In the genomic region with DNA sequence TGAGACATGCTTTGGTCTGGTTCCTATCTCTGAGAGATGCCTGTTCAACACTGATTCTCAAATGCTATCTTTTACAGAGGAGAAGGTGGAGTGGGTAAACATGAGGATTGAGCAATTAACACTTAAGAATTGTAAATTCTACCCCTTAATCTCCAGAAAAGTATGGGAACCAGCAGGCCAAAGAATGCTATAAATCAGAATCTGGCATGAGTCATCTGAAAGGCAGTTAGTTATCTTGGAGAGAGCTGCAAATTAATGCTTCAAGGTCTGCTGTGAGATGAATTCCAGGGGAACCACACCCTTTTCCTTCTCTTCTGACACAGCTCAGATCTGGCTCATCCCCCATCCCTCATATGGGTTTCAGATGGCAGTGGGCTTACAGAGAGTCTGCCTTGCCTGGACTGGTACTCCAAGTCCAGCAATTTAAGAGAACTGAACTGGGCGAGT, we compare ENCODE assay signal across 10 cellular contexts. TPM values are rescaled to one million over a fixed set of nuclear protein-coding genes. Genes with fewer than 3 reads are reported as not detected.
DNase-seq lines count a peak whose midpoint lies in the region; ATAC-seq and TF ChIP-seq lines count a peak whose summit lies in the region.
"Had no signal": no experiment of that assay in that cellular context is flagged by ENCODE, and none has a peak within 500 bp of the region (broad histone marks: within the 10 kb centered on the region; RNA-seq: fewer than 3 reads in every experiment).

No MANE protein-coding gene starts in this region.

- peak overlapping the region; percentile 16 for H3K4me3 ChIP-seq in AG04449 (ENCODE audit: low read depth, low read length)
- no peak overlapping the region for H3K4me3 ChIP-seq in astrocyte of the spinal cord (ENCODE audit: low read depth, low read length)
- peak overlapping the region; percentile 79 for H3K4me3 ChIP-seq in lower lobe of right lung
- H3K4me3 ChIP-seq: thyroid gland had no signal

- peaks cover 88% of the 10 kb centered on the region for H3K4me1 ChIP-seq in lower lobe of right lung

- CTCF ChIA-PET in AG04449 (lab: Yijun Ruan, JAX), result interaction anchor here (1.3 to 12.8 kb wide), 6 partner anchors 13 to 47 kb away, joined by 3 to 120 read pairs (median 8); no protein-coding TSS in a partner anchor

- no peaks in the 10 kb centered on the region for H3K27me3 ChIP-seq in lower lobe of right lung (ENCODE audit: low read depth)
- H3K27me3 ChIP-seq: thyroid gland had no signal

- peaks cover 35% of the 10 kb centered on the region for H3K36me3 ChIP-seq in lower lobe of right lung

- peaks cover 5% of the 10 kb centered on the region; the same call in 1 of the 2 replicates for H3K27me3 Mint-ChIP-seq in HFFc6 (ENCODE audit: insufficient read depth)
- H3K27me3 Mint-ChIP-seq: memory B cell had no signal

- TF ChIP-seq CTCF in AG04449 (IDR thresholded peaks at IDR 0.05; ENCODE audit: insufficient read depth, low read length, missing control alignments) (no peak), HFFc6 (IDR thresholded peaks at IDR 0.05) (no peak), astrocyte of the spinal cord (IDR thresholded peaks at IDR 0.05; ENCODE audit: low read depth, low read length) (no peak), lower lobe of right lung (IDR thresholded peaks at IDR 0.05) (no peak)

- H3K9me3 Mint-ChIP-seq in HFFc6, result no peaks in the 10 kb centered on the region
- H3K9me3 Mint-ChIP-seq: memory B cell had no signal

- peaks cover 49% of the 10 kb centered on the region for H3K36me3 Mint-ChIP-seq in HFFc6 (ENCODE audit: low read depth)

- H3K9me3 ChIP-seq in lower lobe of right lung, result no peaks in the 10 kb centered on the region
- H3K9me3 ChIP-seq: thyroid gland had no signal

- intact Hi-C loops in lower lobe of right lung (cut with DNase I), result no loop called here

- peak overlapping the region; percentile 98 for H3K27ac ChIP-seq in lower lobe of right lung

- H3K4me3 Mint-ChIP-seq in HFFc6, result peak overlapping the region; percentile 99
- H3K4me3 Mint-ChIP-seq: memory B cell had no signal

- peak overlapping the region; percentile 99 for H3K27ac Mint-ChIP-seq in HFFc6
- H3K27ac Mint-ChIP-seq: memory B cell had no signal

- peaks cover 74% of the 10 kb centered on the region for H3K4me1 Mint-ChIP-seq in HFFc6 (ENCODE audit: low read depth)

- POLR2A ChIA-PET in AG04449 (lab: Yijun Ruan, JAX), result interaction anchor here (0.5 to 2.4 kb wide), 7 partner anchors 8 to 403 kb away, joined by 3 to 10 read pairs (median 5); no protein-coding TSS in a partner anchor

- peak; percentile 3 to 38 for ATAC-seq in lower lobe of right lung

- DNase-seq in AG04449 (ENCODE audit: low read depth, low spot score) (no peak), HFFc6 (peak; percentile 77), astrocyte of the spinal cord (ENCODE audit: low read depth, low spot score) (peak; percentile 75), lower lobe of right lung (no peak), NCI-H345 (lab: John Stamatoyannopoulos, UW) (no peak), activated gamma-delta T cell (lab: John Stamatoyannopoulos, UW) (no peak), NCI-H446 (lab: John Stamatoyannopoulos, UW) (no peak)
- DNase-seq in stimulated activated CD4-positive, alpha-beta T cell treated with anti-CD3 and anti-CD28 coated beads, Interleukin-12 subunit alpha, Interleukin-12 subunit beta, amount 100 ng/mL, for 4 hours, result no peak
- DNase-seq: thyroid gland had no signal

- in situ Hi-C loops in astrocyte of the spinal cord (cut with HindIII; ENCODE audit: low sequenced_read_pairs), result no loop called here

RNA-seq across cellular contexts. Expression of a gene that starts 5.2 kb away (rescaled TPM):
- 100 to 1,000 TPM; 390 to 518 (median 442) TPM for total RNA-seq in HFFc6 (2021; fragmentation: NEBNext Ultra II Directional; extraction: Animal tissue kit (Norgen Biotek cat#: 25700))
- 602 TPM for total RNA-seq in lower lobe of right lung

RNA-seq across cellular contexts. Expression of a gene that starts 48.4 kb away (rescaled TPM):
- total RNA-seq in HFFc6 (2021; fragmentation: NEBNext Ultra II Directional; extraction: Animal tissue kit (Norgen Biotek cat#: 25700)), result 1,000 to 10,000 TPM; 1,164 to 1,256 (median 1,179) TPM
- total RNA-seq in lower lobe of right lung, result 737 TPM

Comparison
In these comparisons a context has a peak if more than half of its experiments do, and no peak if none do; other contexts are left out.
1. DNase-seq: peak in HFFc6 (single experiment) and astrocyte of the spinal cord (single experiment); none in AG04449 (single experiment), lower lobe of right lung (single experiment), NCI-H345 (single experiment), activated gamma-delta T cell (single experiment), stimulated activated CD4-positive, alpha-beta T cell treated with anti-CD3 and anti-CD28 coated beads, Interleukin-12 subunit alpha, Interleukin-12 subunit beta, amount 100 ng/mL, for 4 hours (single experiment) and NCI-H446 (0 of 2).